8 cellular contexts compared by ENCODE assay signal in the genomic region with DNA sequence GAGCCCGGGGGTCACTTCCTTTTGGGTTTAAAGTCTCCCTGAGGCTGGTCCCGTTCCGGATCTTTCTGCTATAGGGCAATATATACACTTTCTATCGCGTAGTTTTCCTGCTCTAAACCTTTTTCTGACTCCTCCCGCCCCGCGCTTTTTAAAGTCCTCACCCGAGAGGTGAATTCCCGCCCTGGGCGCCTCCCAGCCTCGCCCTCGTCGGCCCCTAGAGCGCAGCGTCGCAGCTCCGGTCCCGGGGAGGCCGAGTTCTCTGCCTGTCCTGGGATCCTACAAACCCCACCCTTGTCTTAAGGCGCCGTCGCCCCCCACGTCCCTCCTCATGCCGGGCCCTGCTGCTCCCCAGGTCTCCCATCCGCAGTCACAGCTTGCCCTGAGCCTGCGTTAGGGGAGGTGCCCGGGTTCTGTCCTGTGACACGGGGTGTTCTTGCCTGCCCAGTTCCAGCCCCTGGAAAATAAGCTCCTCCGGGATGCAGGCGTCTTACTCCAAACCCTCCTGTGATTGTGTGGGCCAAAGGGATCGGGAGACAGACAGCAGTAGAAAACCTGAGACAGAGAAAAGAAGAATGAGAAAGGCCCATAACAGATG. TPM values are rescaled to one million over a fixed set of nuclear protein-coding genes. Genes with fewer than 3 reads are reported as not detected.
DNase-seq lines count a peak whose midpoint lies in the region; ATAC-seq and TF ChIP-seq lines count a peak whose summit lies in the region.

No MANE protein-coding gene starts in this region.

- no peaks in the 10 kb centered on the region for H3K9me3 ChIP-seq in CD4-positive, alpha-beta memory T cell (ENCODE audit: control insufficient read depth in 1 of 2, low read length in 2 of 2)
- H3K9me3 ChIP-seq in HAP-1 = no peaks in the 10 kb centered on the region

- H3K4me3 Mint-ChIP-seq in CD4-positive, alpha-beta memory T cell = peak overlapping the region; percentile 95 to 99 (median 96)

- peaks cover 18 to 20% of the 10 kb centered on the region in 2 donors for H3K36me3 Mint-ChIP-seq in CD4-positive, alpha-beta memory T cell

- H3K27ac ChIP-seq in CD4-positive, alpha-beta memory T cell (ENCODE audit: low read depth, low read length) = peak overlapping the region; percentile 70
- peak overlapping the region; percentile 73 for H3K27ac ChIP-seq in HL-60 (replicated peaks)

- H3K27me3 ChIP-seq in CD4-positive, alpha-beta memory T cell (ENCODE audit: insufficient read depth, low read length) = no peaks in the 10 kb centered on the region
- H3K27me3 ChIP-seq in HL-60 (ENCODE audit: insufficient read depth, poor library complexity, severe bottlenecking) (no peaks in the 10 kb centered on the region), HAP-1 (ENCODE audit: low read depth) (no peaks in the 10 kb centered on the region)

- in situ Hi-C loops in HAP-1 (cut with MboI; ENCODE audit: low sequenced_read_pairs) = loop anchor here (25.0 kb wide), 1 partner anchor 679 kb away; no protein-coding TSS in a partner anchor

- peak overlapping the region; percentile 57 to 87 for H3K4me3 ChIP-seq in CD4-positive, alpha-beta memory T cell (ENCODE audit: low read length in 2 of 2)
- H3K4me3 ChIP-seq in HL-60 (replicated peaks; ENCODE audit: insufficient read depth, low read length) (no peak overlapping the region), HAP-1 (no peak overlapping the region)

- peak in 1 of 5 donors; percentile 72 for DNase-seq in CD4-positive, alpha-beta memory T cell
- DNase-seq in HL-60 (ENCODE audit: low read depth in 1 of 2, low spot score in 1 of 2) = no peak
- peak; percentile 44 to 53 for DNase-seq in activated CD4-positive, alpha-beta T cell treated with anti-CD3 and anti-CD28 coated beads, Interleukin-2, amount 50 U/mL, for 48 hours
- DNase-seq in fibroblast of gingiva (ENCODE audit: low read depth) = peak; percentile 6
- no peak for DNase-seq in omental fat pad (ENCODE audit: low spot score)
- DNase-seq in pons (ENCODE audit: low spot score) = no peak
- no peak for DNase-seq in HAP-1 (ENCODE audit: low spot score in 2 of 2)

- H3K27ac Mint-ChIP-seq in CD4-positive, alpha-beta memory T cell = peak overlapping the region; percentile 90 to 98 (median 97)

- CTCF ChIA-PET in CD4-positive, alpha-beta memory T cell (lab: Charles Lee; ENCODE audit: partially characterized antibody) = interaction anchor here (0.6 kb wide), 2 partner anchors 371 to 381 kb away, joined by 3 read pairs; no protein-coding TSS in a partner anchor

- H3K9me3 Mint-ChIP-seq in CD4-positive, alpha-beta memory T cell = peaks cover 0 to 30% (median 10%) of the 10 kb centered on the region in 8 donors

- H3K4me1 Mint-ChIP-seq in CD4-positive, alpha-beta memory T cell = peaks cover 17 to 42% (median 22%) of the 10 kb centered on the region in 4 donors

- TF ChIP-seq CTCF in HL-60 (IDR thresholded peaks at IDR 0.05; ENCODE audit: insufficient read depth, low read length) (no peak), omental fat pad (IDR thresholded peaks at IDR 0.05) (no peak)

- POLR2A ChIA-PET in CD4-positive, alpha-beta memory T cell (lab: Charles Lee; ENCODE audit: partially characterized antibody) = interaction anchor here (0.6 to 1.4 kb wide), 2 partner anchors 174 to 1169 kb away, joined by 3 read pairs; no protein-coding TSS in a partner anchor

- intact Hi-C loops in CD4-positive, alpha-beta memory T cell (cut with micrococcal nuclease) = loop anchor here (1.0 to 2.0 kb wide), 6 partner anchors 29 to 403 kb away; a partner anchor contains a TSS

- H3K27me3 Mint-ChIP-seq in CD4-positive, alpha-beta memory T cell = no peaks in the 10 kb centered on the region

- ATAC-seq in GM19452 (IDR thresholded peaks at IDR 0.05; ENCODE audit: unreplicated experiment) (peak; percentile 40), omental fat pad (ENCODE audit: low FRiP score) (peak; percentile 74)

- no peaks in the 10 kb centered on the region for H3K36me3 ChIP-seq in CD4-positive, alpha-beta memory T cell (ENCODE audit: insufficient read depth, low read length)
- no peaks in the 10 kb centered on the region for H3K36me3 ChIP-seq in HAP-1 (replicated peaks)

- peaks cover 6% of the 10 kb centered on the region for H3K4me1 ChIP-seq in CD4-positive, alpha-beta memory T cell (ENCODE audit: insufficient read depth, low read length)
- H3K4me1 ChIP-seq in HAP-1 = no peaks in the 10 kb centered on the region

RNA-seq across cellular contexts. Expression of a gene that starts 0.5 kb away (rescaled TPM):
- 10 to 100 TPM; 36.5 to 36.6 TPM for total RNA-seq in CD4-positive, alpha-beta memory T cell
- polyA plus RNA-seq in CD4-positive, alpha-beta memory T cell = 1 to 10 TPM; 2.4 to 9.3 TPM
- 10 to 100 TPM in 1 of 4 donors, 1 to 10 TPM in 3; 3.7 to 13.3 (median 7.6) TPM for total RNA-seq in omental fat pad

RNA-seq across cellular contexts. Expression of a gene that starts 29.0 kb away (rescaled TPM):
- 10 to 100 TPM; 20.9 to 21.6 TPM for total RNA-seq in CD4-positive, alpha-beta memory T cell
- 1 to 10 TPM; 7.2 to 9.9 TPM for polyA plus RNA-seq in CD4-positive, alpha-beta memory T cell
- total RNA-seq in omental fat pad = 10 to 100 TPM in 2 of 4 donors, 1 to 10 TPM in 2; 8.5 to 19.4 (median 9.6) TPM

RNA-seq across cellular contexts. Expression of a gene that starts 32.4 kb away (rescaled TPM):
- total RNA-seq in CD4-positive, alpha-beta memory T cell = 10 to 100 TPM; 18.0 to 19.4 TPM
- polyA plus RNA-seq in CD4-positive, alpha-beta memory T cell = 10 to 100 TPM; 12.2 to 13.4 TPM
- 1 to 10 TPM; 4.8 to 8.4 (median 5.6) TPM for total RNA-seq in omental fat pad

Comparison
In these comparisons a context has a peak if more than half of its experiments do, and no peak if none do; other contexts are left out.
1. DNase-seq: peak in activated CD4-positive, alpha-beta T cell treated with anti-CD3 and anti-CD28 coated beads, Interleukin-2, amount 50 U/mL, for 48 hours (2 of 2) and fibroblast of gingiva (single experiment); none in HL-60 (0 of 2), omental fat pad (single experiment), pons (single experiment) and HAP-1 (0 of 2).
2. H3K4me3 ChIP-seq: peak in CD4-positive, alpha-beta memory T cell (2 of 2); none in HL-60 (single experiment) and HAP-1 (single experiment).